ENCODE assay signal across 8 cellular contexts in the genomic region with DNA sequence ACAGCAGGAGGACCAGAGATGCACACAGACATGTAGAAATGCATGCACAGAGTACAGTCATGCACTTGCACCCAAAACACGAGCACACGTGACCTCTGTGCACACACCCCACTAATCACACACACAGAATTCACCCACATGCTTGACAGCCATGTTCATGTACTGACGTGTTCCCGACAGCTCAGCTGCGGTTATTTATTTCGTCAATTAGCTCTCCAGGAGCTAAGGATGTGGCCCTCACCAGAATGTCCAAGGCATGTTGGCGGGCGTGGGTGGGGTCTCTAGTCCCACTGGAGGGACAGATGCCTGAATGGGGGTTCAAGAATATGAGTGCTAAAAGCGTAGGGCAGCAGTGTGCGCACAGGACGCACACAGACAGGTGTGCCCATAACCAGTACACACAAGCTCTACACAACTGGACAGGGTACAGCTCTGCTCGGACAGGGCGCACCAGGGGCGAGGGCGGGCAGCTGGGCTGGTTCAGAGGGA. TPM values are rescaled to one million over a fixed set of nuclear protein-coding genes. Genes with fewer than 3 reads are reported as not detected.
A peak's percentile ranks its signal among the peaks of the same experiment; 100 is the strongest.
DNase-seq lines count a peak whose midpoint lies in the region; ATAC-seq and TF ChIP-seq lines count a peak whose summit lies in the region.

No MANE protein-coding gene starts in this region.

- H3K4me2 ChIP-seq in mesenchymal stem cell (ENCODE audit: low read length, poor library complexity, severe bottlenecking): peak overlapping the region; percentile 95

- H3K23ac ChIP-seq in mesenchymal stem cell (ENCODE audit: low read length in 2 of 2): no peak overlapping the region

- H4K91ac ChIP-seq in mesenchymal stem cell (ENCODE audit: low read length): peak overlapping the region; percentile 96

- H3K4me1 ChIP-seq in mesenchymal stem cell (ENCODE audit: control insufficient read depth, insufficient read depth, low read depth, low read length): peaks cover 47% of the 10 kb centered on the region
- peaks cover 30% of the 10 kb centered on the region for H3K4me1 ChIP-seq in upper lobe of right lung

- CTCF ChIA-PET in MCF 10A (lab: Yijun Ruan, JAX): interaction anchor here (0.5 to 4.5 kb wide), 41 partner anchors 8 to 1038 kb away, joined by 3 to 31 read pairs (median 4); partner anchors contain the start of genes LKAAEAR1, TCEA2 and TPD52L2

- peak overlapping the region; percentile 88 for H3K4me3 ChIP-seq in AG09309 (ENCODE audit: control insufficient read depth, low read depth, low read length)
- H3K4me3 ChIP-seq in mesenchymal stem cell (ENCODE audit: insufficient read depth in 1 of 2, low read depth in 1 of 2, low read length in 2 of 2): peak overlapping the region; percentile 77 to 98
- H3K4me3 ChIP-seq in upper lobe of right lung: peak overlapping the region; percentile 93

- H3K18ac ChIP-seq in mesenchymal stem cell (ENCODE audit: low read depth in 1 of 2, low read length in 2 of 2): peak overlapping the region; percentile 41 to 71

- H3K14ac ChIP-seq in mesenchymal stem cell (ENCODE audit: low read length in 2 of 2): peak overlapping the region in 1 of 2 experiments; percentile 76

- peak overlapping the region in 1 of 2 experiments; percentile 94 for H2BK12ac ChIP-seq in mesenchymal stem cell (ENCODE audit: low read length in 2 of 2)

- no peak overlapping the region for H2AK5ac ChIP-seq in mesenchymal stem cell (ENCODE audit: low read length, severe bottlenecking)

- peak overlapping the region; percentile 78 for H2AFZ ChIP-seq in mesenchymal stem cell (ENCODE audit: low read depth, low read length)

- peak overlapping the region; percentile 62 for H2BK120ac ChIP-seq in mesenchymal stem cell (ENCODE audit: low read depth, low read length)

- peak overlapping the region; percentile 21 to 86 for H3K4ac ChIP-seq in mesenchymal stem cell (ENCODE audit: low read depth in 1 of 2, low read length in 2 of 2)

- WGBS in mesenchymal stem cell: 92% methylated on average over 12 of the region's 15 CpGs

- no peak overlapping the region for H2BK15ac ChIP-seq in mesenchymal stem cell (ENCODE audit: low read depth, poor library complexity, severe bottlenecking)

- H3K27ac ChIP-seq in mesenchymal stem cell (ENCODE audit: low read length, poor library complexity, severe bottlenecking) (peak overlapping the region; percentile 36), upper lobe of right lung (peak overlapping the region; percentile 90)

- DNase-seq in AG09309 (ENCODE audit: low read depth): no peak
- peak; percentile 77 for DNase-seq in MV-4-11 (lab: John Stamatoyannopoulos, UW)
- DNase-seq in MCF 10A (ENCODE audit: unreplicated experiment): peak; percentile 53
- no peak for DNase-seq in mesenchymal stem cell
- no peak for DNase-seq in upper lobe of right lung
- DNase-seq in NOMO-1 (lab: John Stamatoyannopoulos, UW; ENCODE audit: unreplicated experiment in 2 of 2): no peak
- DNase-seq in NCI-H187 (lab: John Stamatoyannopoulos, UW): no peak

- peak overlapping the region; percentile 79 for H3K4me3 Mint-ChIP-seq in MCF 10A (ENCODE audit: unreplicated experiment)

- TF ChIP-seq CTCF in AG09309 (IDR thresholded peaks at IDR 0.05; ENCODE audit: control insufficient read depth, insufficient read depth, low read depth, low read length, missing control alignments): no peak
- no peak for TF ChIP-seq CTCF in MCF 10A (IDR thresholded peaks at IDR 0.05; ENCODE audit: unreplicated experiment)
- no peak for TF ChIP-seq CTCF in upper lobe of right lung (IDR thresholded peaks at IDR 0.05)

- H3K9me3 ChIP-seq in mesenchymal stem cell (ENCODE audit: control insufficient read depth, low read length): no peaks in the 10 kb centered on the region
- H3K9me3 ChIP-seq in upper lobe of right lung: no peaks in the 10 kb centered on the region

- H4K8ac ChIP-seq in mesenchymal stem cell (ENCODE audit: low read length): peak overlapping the region; percentile 96

- H3K27me3 ChIP-seq in mesenchymal stem cell (ENCODE audit: control insufficient read depth in 1 of 2, insufficient read depth in 1 of 2, low read length in 2 of 2) (no peaks in the 10 kb centered on the region), upper lobe of right lung (no peaks in the 10 kb centered on the region)

- H3K9ac ChIP-seq in mesenchymal stem cell (ENCODE audit: low read length): peak overlapping the region; percentile 92

- POLR2A ChIA-PET in MCF 10A (lab: Yijun Ruan, JAX): interaction anchor here (0.5 to 4.5 kb wide), 46 partner anchors 9 to 1613 kb away, joined by 3 to 93 read pairs (median 5); partner anchors contain the start of genes ARFRP1, DNAJC5, GMEB2 and LAMA5

- no peak overlapping the region for H2BK5ac ChIP-seq in mesenchymal stem cell (ENCODE audit: low read depth, low read length, poor library complexity, severe bottlenecking)

- peak overlapping the region; percentile 92 for H3K27ac Mint-ChIP-seq in MCF 10A (ENCODE audit: low read depth, unreplicated experiment)

- peaks cover 34% of the 10 kb centered on the region for H3K36me3 Mint-ChIP-seq in MCF 10A (ENCODE audit: insufficient read depth, unreplicated experiment)

- peaks cover 19% of the 10 kb centered on the region for H3K79me1 ChIP-seq in mesenchymal stem cell (replicated peaks; ENCODE audit: low read length, poor library complexity, severe bottlenecking)

- BruUV-seq in MCF 10A (replicated peaks; lab: Mats Ljungman, UMichigan): TSS peak; percentile 37

- peaks cover 30% of the 10 kb centered on the region for H3K4me1 Mint-ChIP-seq in MCF 10A (ENCODE audit: insufficient read depth, unreplicated experiment)

- intact Hi-C loops in MCF 10A (cut with micrococcal nuclease) (loop anchor here (2.0 to 5.0 kb wide), 2 partner anchors 58 to 82 kb away; partner anchors contain the start of gene TCEA2), upper lobe of right lung (cut with DNase I) (no loop called here)

- no peaks in the 10 kb centered on the region for H3K27me3 Mint-ChIP-seq in MCF 10A (ENCODE audit: insufficient read depth, unreplicated experiment)

- H3K9me3 Mint-ChIP-seq in MCF 10A (ENCODE audit: unreplicated experiment): no peaks in the 10 kb centered on the region

- H3K36me3 ChIP-seq in mesenchymal stem cell (ENCODE audit: control insufficient read depth in 1 of 2, insufficient read depth in 2 of 2, low read depth in 1 of 2, low read length in 2 of 2) (peaks cover 23 to 24% of the 10 kb centered on the region in 2 experiments), upper lobe of right lung (peaks cover 19% of the 10 kb centered on the region)

- ATAC-seq in GM19455 (IDR thresholded peaks at IDR 0.05; ENCODE audit: unreplicated experiment) (peak; percentile 5), upper lobe of right lung (peak; percentile 3)

RNA-seq across cellular contexts. Expression of gene PRPF6, which starts 0.6 kb away (rescaled TPM):
- total RNA-seq in MCF 10A (2022) (70.9 and 88.5 TPM in 2 replicates), upper lobe of right lung (58.9 TPM)
- 31.5 TPM for polyA plus RNA-seq in mesenchymal stem cell (2013, experiment 1 of 2)
- polyA plus RNA-seq in mesenchymal stem cell (2013, experiment 2 of 2): 30.9 TPM

RNA-seq across cellular contexts. Expression of gene SAMD10, which starts 0.9 kb away (rescaled TPM):
- total RNA-seq in MCF 10A (2022) (4.4 and 4.5 TPM in 2 replicates), upper lobe of right lung (4.3 TPM)
- polyA plus RNA-seq in mesenchymal stem cell (2013, experiment 1 of 2): 2.8 TPM
- polyA plus RNA-seq in mesenchymal stem cell (2013, experiment 2 of 2): 2.2 TPM

RNA-seq across cellular contexts. Expression of gene ZNF512B, which starts 10.6 kb away (rescaled TPM):
- 23.5 and 26.6 TPM in 2 replicates for total RNA-seq in MCF 10A (2022)
- polyA plus RNA-seq in mesenchymal stem cell (2013, experiment 1 of 2): 12.2 TPM
- polyA plus RNA-seq in mesenchymal stem cell (2013, experiment 2 of 2): 11.7 TPM
- total RNA-seq in upper lobe of right lung: 17.6 TPM

RNA-seq across cellular contexts. Expression of gene UCKL1, which starts 24.1 kb away (rescaled TPM):
- 38.6 and 43.7 TPM in 2 replicates for total RNA-seq in MCF 10A (2022)
- polyA plus RNA-seq in mesenchymal stem cell (2013, experiment 1 of 2): 21.1 TPM
- 20.1 TPM for polyA plus RNA-seq in mesenchymal stem cell (2013, experiment 2 of 2)
- 38.9 TPM for total RNA-seq in upper lobe of right lung

RNA-seq across cellular contexts. Expression of gene C20orf204, which starts 55.6 kb away (rescaled TPM):
- total RNA-seq in MCF 10A (2022) (1.1 and 2.0 TPM in 2 replicates), upper lobe of right lung (1.9 TPM)
- 0.07 TPM for polyA plus RNA-seq in mesenchymal stem cell (2013, experiment 1 of 2)
- 0.10 TPM for polyA plus RNA-seq in mesenchymal stem cell (2013, experiment 2 of 2)

Comparison
In these comparisons a context has a peak if more than half of its experiments do, and no peak if none do; other contexts are left out.
1. DNase-seq: peak in MV-4-11 (single experiment) and MCF 10A (single experiment); none in AG09309 (single experiment), mesenchymal stem cell (single experiment), upper lobe of right lung (single experiment), NOMO-1 (0 of 2) and NCI-H187 (0 of 2).
2. Peak in every context shown above with its lines, with median percentiles within 50 percentile points of each other: H3K4me3 ChIP-seq.